ENCODE assay signal across 2 cellular contexts in the genomic region with DNA sequence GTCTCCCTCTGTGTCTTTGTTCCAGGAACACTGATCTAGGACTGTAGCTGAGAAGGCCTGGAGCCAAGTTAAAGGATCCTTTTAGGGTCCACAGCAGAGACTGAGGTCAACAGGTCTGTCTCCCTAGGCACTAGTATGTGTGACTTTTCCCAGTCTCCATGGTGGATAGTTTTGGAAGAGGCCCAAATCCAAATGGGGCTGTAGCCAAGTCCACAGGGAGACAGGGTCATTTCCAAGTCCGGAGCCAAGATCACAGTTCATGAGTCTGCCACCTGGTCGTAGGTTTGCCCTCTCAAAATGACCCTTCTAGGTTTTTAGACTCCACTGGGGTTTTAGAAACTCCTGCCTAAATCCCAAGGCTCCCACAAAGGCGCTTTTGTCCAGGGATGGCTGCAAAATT.
TF ChIP-seq lines count a peak whose summit lies in the region.

No MANE protein-coding gene starts in this region.

TF ChIP-seq in liver, 16 proteins besides CTCF, POLR2A, EP300 and RAD21 (continued from another document):
- no peak for TF ChIP-seq ATF3 (IDR thresholded peaks at IDR 0.05)
- no peak for TF ChIP-seq GABPA (IDR thresholded peaks at IDR 0.05 in 1 of 2, conservative IDR thresholded peaks at IDR 0.05 in 1 of 2)
- peak; percentile 68 for TF ChIP-seq HNF4G (IDR thresholded peaks at IDR 0.05)
- TF ChIP-seq YY1 (IDR thresholded peaks at IDR 0.05) = peak; percentile 82
- no peak for TF ChIP-seq FOXA1 (IDR thresholded peaks at IDR 0.05)
- TF ChIP-seq EGR1 (IDR thresholded peaks at IDR 0.05; ENCODE audit: low read depth in 2 of 2) = no peak
- peak in 1 of 2 donors; percentile 58 for TF ChIP-seq JUND (IDR thresholded peaks at IDR 0.05)
- no peak for TF ChIP-seq FOXA2 (IDR thresholded peaks at IDR 0.05)
- peak; percentile 81 to 88 for TF ChIP-seq RXRA (IDR thresholded peaks at IDR 0.05)
- peak; percentile 57 for TF ChIP-seq SP1 (IDR thresholded peaks at IDR 0.05)
- TF ChIP-seq HNF4A (conservative IDR thresholded peaks at IDR 0.05) = peak; percentile 95 to 96
- TF ChIP-seq MAX (IDR thresholded peaks at IDR 0.05) = peak; percentile 62
- no peak for TF ChIP-seq REST (IDR thresholded peaks at IDR 0.05)
- TF ChIP-seq NR2F2 (IDR thresholded peaks at IDR 0.05) = peak; percentile 63
- TF ChIP-seq ZBTB33 (IDR thresholded peaks at IDR 0.05) = peak; percentile 30
TF ChIP-seq in liver: peak in this region for 9.

TF ChIP-seq in HepG2, 621 proteins besides CTCF, POLR2A, EP300 and RAD21 (continued from another document):
- TF ChIP-seq TARDBP (CRISPR knock-in tag; IDR thresholded peaks at IDR 0.05) = no peak
